ENCODE assay signal across 9 cellular contexts in the genomic region with DNA sequence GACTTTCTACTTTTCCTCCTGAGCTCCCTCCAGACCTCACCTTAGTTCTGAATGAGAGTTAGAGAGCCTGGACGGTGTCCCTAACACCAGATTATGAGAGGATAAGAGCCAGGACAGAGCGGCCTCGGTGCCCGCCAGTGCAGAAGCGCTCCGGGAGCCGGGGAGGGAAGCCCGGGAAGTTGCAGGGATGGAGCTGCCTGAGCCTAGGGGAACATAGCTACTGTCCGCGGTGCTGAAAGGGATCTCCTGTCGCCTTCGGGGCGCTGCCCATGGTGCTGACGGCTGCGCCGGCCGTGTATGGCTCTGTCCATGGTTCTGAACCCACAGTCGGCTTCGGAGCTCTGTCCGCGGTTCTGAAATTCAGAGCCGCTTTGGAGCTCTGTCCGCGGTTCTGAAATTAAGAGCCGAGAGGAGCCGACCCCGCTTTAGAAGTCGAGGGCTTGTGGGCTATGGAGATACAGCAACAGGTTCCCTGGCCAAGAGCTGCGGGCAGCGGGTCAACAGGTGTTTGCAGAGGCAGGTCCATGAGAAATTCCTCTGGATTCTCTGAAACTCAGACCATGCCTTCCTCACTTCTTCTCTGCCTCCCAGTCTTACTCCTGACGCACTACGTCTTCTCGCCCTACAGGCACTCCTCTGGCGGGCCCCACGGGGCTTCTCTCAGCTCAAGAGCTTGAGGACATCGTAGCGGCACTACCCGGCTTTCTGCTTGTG. TPM values are rescaled to one million over a fixed set of nuclear protein-coding genes. Genes with fewer than 3 reads are reported as not detected.
A peak's percentile ranks its signal among the peaks of the same experiment; 100 is the strongest.
DNase-seq lines count a peak whose midpoint lies in the region; ATAC-seq, FAIRE-seq and TF ChIP-seq lines count a peak whose summit lies in the region.
"Had no signal": no experiment of that assay in that cellular context is flagged by ENCODE, and none has a peak within 500 bp of the region (broad histone marks: within the 10 kb centered on the region; RNA-seq: fewer than 3 reads in every experiment).

No MANE protein-coding gene starts in this region.

- ATAC-seq in GM18873 (IDR thresholded peaks at IDR 0.05; ENCODE audit: low FRiP score, unreplicated experiment): no peak

- no peaks in the 10 kb centered on the region for H3K9me3 ChIP-seq in colonic mucosa
- H3K9me3 ChIP-seq in kidney (ENCODE audit: control insufficient read depth in 1 of 2, low read length in 2 of 2): no peaks in the 10 kb centered on the region

- peak; percentile 29 for DNase-seq in NCI-H510A treated with DMSO at 0.1 percent for 48 hours (lab: John Stamatoyannopoulos, UW)
- no peak for DNase-seq in NCI-H510A (lab: John Stamatoyannopoulos, UW)
- DNase-seq in NCI-H1105 (lab: John Stamatoyannopoulos, UW): peak; percentile 11
- DNase-seq in activated CD4-positive, alpha-beta T cell treated with anti-CD3 and anti-CD28 coated beads, Interleukin-2, amount 50 U/mL, for 1 hour: peak; percentile 89
- peak; percentile 90 for DNase-seq in colonic mucosa
- peak; percentile 96 for DNase-seq in kidney
- DNase-seq in stimulated activated CD4-positive, alpha-beta T cell treated with anti-CD3 and anti-CD28 coated beads, Interleukin-2, amount 100 ng/mL, for 24 hours: peak; percentile 87 to 89

- H3K27me3 ChIP-seq in colonic mucosa: peaks cover 7% of the 10 kb centered on the region

- H3K4me1 ChIP-seq in colonic mucosa (no peaks in the 10 kb centered on the region), kidney (ENCODE audit: control insufficient read depth in 1 of 2, insufficient read depth in 1 of 2, low read depth in 1 of 2, low read length in 2 of 2) (peaks cover 0 to 4% of the 10 kb centered on the region in 2 donors)

- no peak for FAIRE-seq in kidney (lab: Jason Lieb, UNC)

- H3K4me3 ChIP-seq in colonic mucosa (no peak overlapping the region), kidney (ENCODE audit: low read length in 2 of 2) (no peak overlapping the region)
- H3K4me3 ChIP-seq: BLaER1 treated with 17β-estradiol and CSF1 and Interleukin-3, amounts not matched to agents 10 nM and 100 nM had no signal

- intact Hi-C loops in colonic mucosa (cut with DNase I) (no loop called here), kidney (cut with DNase I) (no loop called here)

- TF ChIP-seq CTCF in colonic mucosa (IDR thresholded peaks at IDR 0.05): no peak
- peak; percentile 7 for TF ChIP-seq CTCF in kidney (IDR thresholded peaks at IDR 0.05; ENCODE audit: borderline replicate concordance, extremely low read depth, insufficient read depth)

- H3K27ac ChIP-seq in colonic mucosa (no peak overlapping the region), kidney (ENCODE audit: low read depth in 2 of 2, low read length in 2 of 2) (no peak overlapping the region)
- H3K27ac ChIP-seq: BLaER1 treated with 17β-estradiol and CSF1 and Interleukin-3, amounts not matched to agents 10 nM and 100 nM had no signal

- no peaks in the 10 kb centered on the region for H3K36me3 ChIP-seq in colonic mucosa
- H3K36me3 ChIP-seq in kidney (ENCODE audit: control insufficient read depth in 1 of 2, insufficient read depth in 2 of 2, low read length in 2 of 2): no peaks in the 10 kb centered on the region
- H3K36me3 ChIP-seq: BLaER1 treated with 17β-estradiol and CSF1 and Interleukin-3, amounts not matched to agents 10 nM and 100 nM had no signal

- H3K9ac ChIP-seq in colonic mucosa (ENCODE audit: low read depth in 2 of 2, low read length in 2 of 2) (no peak overlapping the region), kidney (ENCODE audit: low read length in 2 of 2) (no peak overlapping the region)
- H3K9ac ChIP-seq: BLaER1 treated with 17β-estradiol and CSF1 and Interleukin-3, amounts not matched to agents 10 nM and 100 nM had no signal

RNA-seq across cellular contexts. Expression of gene NPAS4, which starts 0.8 kb away (rescaled TPM):
- under 1 TPM; 0.17 to 0.37 TPM for total RNA-seq in colonic mucosa
- 0.19 TPM for total RNA-seq in kidney
- not detected for polyA plus RNA-seq in kidney (ENCODE audit: insufficient read depth, low read depth, low replicate concordance)

RNA-seq across cellular contexts. Expression of gene MRPL11, which starts 17.0 kb away (rescaled TPM):
- total RNA-seq in colonic mucosa (100 to 1,000 TPM in 1 of 2 donors, 10 to 100 TPM in 1; 55.6 to 122 TPM), kidney (34.1 TPM)
- 97.3 TPM for polyA plus RNA-seq in kidney (ENCODE audit: insufficient read depth, low read depth, low replicate concordance)

RNA-seq across cellular contexts. Expression of gene PELI3, which starts 45.1 kb away (rescaled TPM):
- 1 to 10 TPM; 3.8 to 3.9 TPM for total RNA-seq in colonic mucosa
- total RNA-seq in kidney: 8.1 TPM
- polyA plus RNA-seq in kidney (ENCODE audit: insufficient read depth, low read depth, low replicate concordance): 9.1 TPM

RNA-seq across cellular contexts. Expression of gene SLC29A2, which starts 50.1 kb away (rescaled TPM):
- total RNA-seq in colonic mucosa (10 to 100 TPM; 20.2 to 28.3 TPM), kidney (10.4 TPM)
- polyA plus RNA-seq in kidney (ENCODE audit: insufficient read depth, low read depth, low replicate concordance): 17.5 TPM

RNA-seq across cellular contexts. Expression of gene DPP3, which starts 58.6 kb away (rescaled TPM):
- total RNA-seq in colonic mucosa (100 to 1,000 TPM in 1 of 2 donors, 10 to 100 TPM in 1; 70.3 to 124 TPM), kidney (41.7 TPM)
- 32.9 TPM for polyA plus RNA-seq in kidney (ENCODE audit: insufficient read depth, low read depth, low replicate concordance)
